19 cellular contexts compared by ENCODE assay signal in genomic region chr14:49505026-49505766, GRCh38.
A peak's percentile ranks its signal among the peaks of the same experiment; 100 is the strongest.
DNase-seq lines count a peak whose midpoint lies in the region; ATAC-seq and TF ChIP-seq lines count a peak whose summit lies in the region.
"Had no signal": no experiment of that assay in that cellular context is flagged by ENCODE, and none has a peak within 500 bp of the region (broad histone marks: within the 10 kb centered on the region; RNA-seq: fewer than 3 reads in every experiment).

No MANE protein-coding gene starts in this region.

- no peak for ATAC-seq in activated naive CD4-positive, alpha-beta T cell treated with anti-CD3 and anti-CD28 coated beads, Interleukin-2, amount 50 U/mL, for 72 hours
- ATAC-seq: esophagus mucosa; left colon; naive thymus-derived CD4-positive, alpha-beta T cell; Panc1 had no signal

- no peaks in the 10 kb centered on the region for H3K36me3 Mint-ChIP-seq in activated naive CD4-positive, alpha-beta T cell treated with anti-CD3 and anti-CD28 coated beads, Interleukin-2, amount 50 U/mL, for 72 hours

- CTCF ChIA-PET in RWPE1 (lab: Yijun Ruan, JAX), result no interaction called here

- DNase-seq in ACHN, result peak; percentile 39
- peak; percentile 62 for DNase-seq in HS-27A (ENCODE audit: low read depth)
- DNase-seq in RWPE1 (ENCODE audit: low spot score), result peak; percentile 73
- DNase-seq in kidney tubule cell (ENCODE audit: low spot score), result peak; percentile 97
- DNase-seq in OCI-M2 (lab: John Stamatoyannopoulos, UW; ENCODE audit: unreplicated experiment), result no peak
- DNase-seq in MV-4-11 (lab: John Stamatoyannopoulos, UW), result no peak
- DNase-seq in activated naive CD4-positive, alpha-beta T cell treated with anti-CD3 and anti-CD28 coated beads, Interleukin-2, amount 50 U/mL, for 72 hours (ENCODE audit: low spot score in 2 of 2), result no peak
- no peak for DNase-seq in H4 (ENCODE audit: low spot score)
- DNase-seq: activated B cell treated with CpG ODN at 0.5 μM for 24 hours; activated gamma-delta T cell; head of caudate nucleus; left colon; naive thymus-derived CD4-positive, alpha-beta T cell; NCI-H2029 treated with DMSO at 0.1 percent for 48 hours; NCI-H526 treated with DMSO at 0.1 percent for 48 hours had no signal

- H3K27ac Mint-ChIP-seq in activated naive CD4-positive, alpha-beta T cell treated with anti-CD3 and anti-CD28 coated beads, Interleukin-2, amount 50 U/mL, for 72 hours, result no peak overlapping the region
- H3K27ac Mint-ChIP-seq: activated B cell treated with CpG ODN at 0.5 μM for 24 hours; dendritic cell treated with granulocyte-macrophage colony-stimulating factor and Interleukin-4, amounts not matched to agents 40 ng/mL and 50 ng/mL, for 4 days; naive thymus-derived CD4-positive, alpha-beta T cell; stimulated activated naive CD8-positive, alpha-beta T cell treated with anti-CD3 and anti-CD28 coated beads, Interleukin-15, Interleukin-2, amounts not matched to agents 100 ng/mL and 50 ng/mL, for 24 hours had no signal

- POLR2A ChIA-PET in RWPE1 (lab: Yijun Ruan, JAX; ENCODE audit: low non-redundant PET), result no interaction called here

- no peak overlapping the region for H3K27ac ChIP-seq in RWPE1

- TF ChIP-seq CTCF in RWPE1 (conservative IDR thresholded peaks at IDR 0.05; ENCODE audit: low read depth), result no peak

- in situ Hi-C loops in ACHN (cut with HindIII; ENCODE audit: low pct_ligation_motif_present, low pct_unique_long_range_greater_than_20kb, low sequenced_read_pairs), result no loop called here

- no peaks in the 10 kb centered on the region for H3K9me3 Mint-ChIP-seq in activated naive CD4-positive, alpha-beta T cell treated with anti-CD3 and anti-CD28 coated beads, Interleukin-2, amount 50 U/mL, for 72 hours
- H3K9me3 Mint-ChIP-seq: dendritic cell treated with granulocyte-macrophage colony-stimulating factor and Interleukin-4, amounts not matched to agents 40 ng/mL and 50 ng/mL, for 4 days; stimulated activated naive CD8-positive, alpha-beta T cell treated with anti-CD3 and anti-CD28 coated beads, Interleukin-15, Interleukin-2, amounts not matched to agents 100 ng/mL and 50 ng/mL, for 24 hours had no signal

Comparison
In these comparisons a context has a peak if more than half of its experiments do, and no peak if none do; other contexts are left out.
1. DNase-seq: peak in ACHN (single experiment), HS-27A (single experiment), RWPE1 (single experiment) and kidney tubule cell (single experiment); none in OCI-M2 (single experiment), MV-4-11 (single experiment), activated naive CD4-positive, alpha-beta T cell treated with anti-CD3 and anti-CD28 coated beads, Interleukin-2, amount 50 U/mL, for 72 hours (0 of 2) and H4 (single experiment).